In genomic region chr11:117303101-117303500, GRCh38 we compare ENCODE assay signal across 1 cellular context.
TF ChIP-seq lines count a peak whose summit lies in the region.

No MANE protein-coding gene starts in this region.

TF ChIP-seq in IMR-90, 13 proteins besides CTCF, POLR2A, EP300 and RAD21 (continued from another document):
- TF ChIP-seq MAFK (IDR thresholded peaks at IDR 0.05; ENCODE audit: low read depth, low read length) (no peak), RFX5 (IDR thresholded peaks at IDR 0.05; ENCODE audit: low read depth, low read length) (no peak), FOS (IDR thresholded peaks at IDR 0.05; ENCODE audit: low read depth, low read length) (no peak), CHD1 (IDR thresholded peaks at IDR 0.05; ENCODE audit: low read depth, low read length) (no peak), MXI1 (IDR thresholded peaks at IDR 0.05; ENCODE audit: borderline replicate concordance, low read depth, low read length) (no peak), USF2 (IDR thresholded peaks at IDR 0.05; ENCODE audit: low read depth, low read length) (no peak), SMC3 (IDR thresholded peaks at IDR 0.05; ENCODE audit: low read depth, low read length) (no peak)
